In genomic region chr17:45222994-45223540, GRCh38 we compare ENCODE assay signal across 9 cellular contexts. TPM values are rescaled to one million over a fixed set of nuclear protein-coding genes. Genes with fewer than 3 reads are reported as not detected.
DNase-seq lines count a peak whose midpoint lies in the region; ATAC-seq and TF ChIP-seq lines count a peak whose summit lies in the region.
"Had no signal": no experiment of that assay in that cellular context is flagged by ENCODE, and none has a peak within 500 bp of the region (broad histone marks: within the 10 kb centered on the region; RNA-seq: fewer than 3 reads in every experiment).

No MANE protein-coding gene starts in this region.

- POLR2A ChIA-PET in Panc1 (lab: Charles Lee): interaction anchor here (0.5 kb wide), 1 partner anchor 10 kb away, joined by 9 read pairs; no protein-coding TSS in a partner anchor

- DNase-seq in Panc1 (ENCODE audit: low read depth, low spot score) (no peak), esophagus muscularis mucosa (ENCODE audit: extremely low spot score) (no peak), psoas muscle (no peak), NCI-H526 treated with DMSO at 0.1 percent for 48 hours (lab: John Stamatoyannopoulos, UW) (no peak), NCI-H1694 (lab: John Stamatoyannopoulos, UW) (no peak)
- DNase-seq in activated CD4-positive, CD25-positive, alpha-beta regulatory T cell treated with anti-CD3 and anti-CD28 coated beads, Interleukin-2, amount 50 U/mL, for 72 hours: no peak

- CTCF ChIA-PET in Panc1 (lab: Charles Lee): no interaction called here

- H3K4me1 ChIP-seq in Panc1 (ENCODE audit: control insufficient read depth, insufficient read depth, low read length) (peaks cover 46% of the 10 kb centered on the region), esophagus muscularis mucosa (peaks cover 57 to 74% (median 64%) of the 10 kb centered on the region in 4 donors), psoas muscle (peaks cover 10% of the 10 kb centered on the region)

- no TSS peak for BruUV-seq in Panc1 (replicated peaks; lab: Mats Ljungman, UMichigan)

- H3K27ac ChIP-seq in Panc1 (ENCODE audit: low read length): peak overlapping the region; percentile 96
- H3K27ac ChIP-seq in esophagus muscularis mucosa (replicated peaks in 1 of 4): peak overlapping the region; percentile 59 to 77 (median 68)
- H3K27ac ChIP-seq in psoas muscle: no peak overlapping the region

- no peaks in the 10 kb centered on the region for H3K36me3 ChIP-seq in Panc1 (ENCODE audit: control insufficient read depth, insufficient read depth, low read length)
- H3K36me3 ChIP-seq in esophagus muscularis mucosa: no peaks in the 10 kb centered on the region
- no peaks in the 10 kb centered on the region for H3K36me3 ChIP-seq in psoas muscle (ENCODE audit: insufficient read depth in 1 of 2, low read depth in 1 of 2)

- 83% methylated on average over 7 of the region's 9 CpGs for WGBS in esophagus muscularis mucosa
- WGBS in psoas muscle, 3 donors: 65 to 78% (median 76%) methylated on average over 7 to 9 of the region's 9 CpGs

- no peaks in the 10 kb centered on the region for H3K9me3 ChIP-seq in Panc1 (ENCODE audit: control insufficient read depth, insufficient read depth, low read depth, low read length)
- no peaks in the 10 kb centered on the region for H3K9me3 ChIP-seq in esophagus muscularis mucosa
- H3K9me3 ChIP-seq in psoas muscle: no peaks in the 10 kb centered on the region

- H3K27me3 ChIP-seq in Panc1 (ENCODE audit: control insufficient read depth, insufficient read depth, low read length) (no peaks in the 10 kb centered on the region), esophagus muscularis mucosa (peaks cover 0 to 43% (median 3%) of the 10 kb centered on the region in 4 donors), psoas muscle (ENCODE audit: insufficient read depth in 3 of 3, low read length in 2 of 3) (peaks cover 0 to 13% (median 8%) of the 10 kb centered on the region in 3 donors)

- TF ChIP-seq EP300 in esophagus muscularis mucosa (IDR thresholded peaks at IDR 0.05): no peak

- no peak for TF ChIP-seq CTCF in Panc1 (IDR thresholded peaks at IDR 0.05)
- TF ChIP-seq CTCF in esophagus muscularis mucosa (IDR thresholded peaks at IDR 0.05): no peak
- no peak for TF ChIP-seq CTCF in psoas muscle (IDR thresholded peaks at IDR 0.05)

- H3K4me3 ChIP-seq in GM08714 (ENCODE audit: low read length): peak overlapping the region; percentile 76; the same call in 1 of the 2 replicates
- H3K4me3 ChIP-seq in Panc1 (ENCODE audit: low read depth in 2 of 2, low read length in 2 of 2): peak overlapping the region; percentile 51 to 67
- peak overlapping the region; percentile 61 to 83 (median 64) for H3K4me3 ChIP-seq in esophagus muscularis mucosa
- peak overlapping the region; percentile 70 for H3K4me3 ChIP-seq in psoas muscle

- in situ Hi-C loops in Panc1 (cut with HindIII; ENCODE audit: low pct_unique_long_range_greater_than_20kb, low sequenced_read_pairs): no loop called here

- ATAC-seq in Panc1: no peak
- ATAC-seq in psoas muscle: no peak
- ATAC-seq in HG03565 (IDR thresholded peaks at IDR 0.05; ENCODE audit: unreplicated experiment): no peak

- TF ChIP-seq POLR2A in esophagus muscularis mucosa (IDR thresholded peaks at IDR 0.05; ENCODE audit: low read depth): no peak

- intact Hi-C loops in Panc1 (cut with micrococcal nuclease; ENCODE audit: unreplicated experiment): no loop called here
- intact Hi-C loops in esophagus muscularis mucosa (cut with DNase I): loop anchor here (5.0 kb wide), 1 partner anchor 49 kb away; no protein-coding TSS in a partner anchor
- intact Hi-C loops in psoas muscle (cut with DNase I): loop anchor here in 1 of 2 donors (5.0 kb wide), 1 partner anchor 364 kb away; no protein-coding TSS in a partner anchor

RNA-seq across cellular contexts. Expression of gene FMNL1, which starts 1.4 kb away (rescaled TPM):
- total RNA-seq in Panc1 (2021; ENCODE audit: unreplicated experiment) (20.0 TPM), esophagus muscularis mucosa (10 to 100 TPM; 11.0 to 26.7 (median 19.6) TPM), psoas muscle (1 to 10 TPM; 5.4 to 6.5 (median 6.0) TPM)
- polyA plus RNA-seq in Panc1 (2012; ENCODE audit: insufficient read length): 23.8 TPM
- polyA plus RNA-seq in psoas muscle: 1 to 10 TPM; 1.8 to 2.4 (median 2.3) TPM

RNA-seq across cellular contexts. Expression of gene SPATA32, which starts 38.8 kb away (rescaled TPM):
- total RNA-seq in Panc1 (2021; ENCODE audit: unreplicated experiment) (0.26 TPM), esophagus muscularis mucosa (not detected), psoas muscle (under 1 TPM in 1 of 4 donors, not detected in 3; 0.11 TPM)
- 0.17 TPM for polyA plus RNA-seq in Panc1 (2012; ENCODE audit: insufficient read length)
- not detected for polyA plus RNA-seq in psoas muscle
- total RNA-seq: HT1080 had no signal
